13 cellular contexts compared by ENCODE assay signal in genomic region chr2:203988540-203989264, GRCh38. TPM values are rescaled to one million over a fixed set of nuclear protein-coding genes. Genes with fewer than 3 reads are reported as not detected.
"Had no signal": no experiment of that assay in that cellular context is flagged by ENCODE, and none has a peak within 500 bp of the region (broad histone marks: within the 10 kb centered on the region; RNA-seq: fewer than 3 reads in every experiment).

No MANE protein-coding gene starts in this region.

- H3K9ac ChIP-seq: parathyroid adenoma had no signal

- H3K4me3 ChIP-seq: lung, sigmoid colon, spleen, thyroid gland had no signal

- H3K27ac ChIP-seq: parathyroid adenoma, sigmoid colon, thyroid gland had no signal

- H3K36me3 ChIP-seq: sigmoid colon, spleen, thyroid gland had no signal

- DNase-seq: activated CD4-positive, CD25-positive, alpha-beta regulatory T cell treated with anti-CD3 and anti-CD28 coated beads, Interleukin-2, amount 50 U/mL, for 72 hours; activated CD8-positive, alpha-beta memory T cell treated with anti-CD3 and anti-CD28 coated beads for 24 hours; activated gamma-delta T cell treated with Interleukin-2 at 50 U/mL for 16 hours; amniotic stem cell; left colon; midbrain; sigmoid colon; spleen; thyroid gland had no signal

- H3K27me3 ChIP-seq: sigmoid colon, spleen, thyroid gland had no signal

- H3K9me3 ChIP-seq: sigmoid colon, spleen, thyroid gland had no signal

- ATAC-seq: esophagus mucosa, left colon had no signal

- H3K79me2 ChIP-seq: parathyroid adenoma had no signal

- H2AFZ ChIP-seq: parathyroid adenoma had no signal

- H3K4me1 ChIP-seq: parathyroid adenoma, sigmoid colon, thyroid gland had no signal

RNA-seq across cellular contexts. Expression of gene ICOS, which starts 52.1 kb away (rescaled TPM):
- total RNA-seq: cardiac septum, esophagus mucosa had no signal
